Comparison of ENCODE assay signal across 7 cellular contexts in the genomic region with DNA sequence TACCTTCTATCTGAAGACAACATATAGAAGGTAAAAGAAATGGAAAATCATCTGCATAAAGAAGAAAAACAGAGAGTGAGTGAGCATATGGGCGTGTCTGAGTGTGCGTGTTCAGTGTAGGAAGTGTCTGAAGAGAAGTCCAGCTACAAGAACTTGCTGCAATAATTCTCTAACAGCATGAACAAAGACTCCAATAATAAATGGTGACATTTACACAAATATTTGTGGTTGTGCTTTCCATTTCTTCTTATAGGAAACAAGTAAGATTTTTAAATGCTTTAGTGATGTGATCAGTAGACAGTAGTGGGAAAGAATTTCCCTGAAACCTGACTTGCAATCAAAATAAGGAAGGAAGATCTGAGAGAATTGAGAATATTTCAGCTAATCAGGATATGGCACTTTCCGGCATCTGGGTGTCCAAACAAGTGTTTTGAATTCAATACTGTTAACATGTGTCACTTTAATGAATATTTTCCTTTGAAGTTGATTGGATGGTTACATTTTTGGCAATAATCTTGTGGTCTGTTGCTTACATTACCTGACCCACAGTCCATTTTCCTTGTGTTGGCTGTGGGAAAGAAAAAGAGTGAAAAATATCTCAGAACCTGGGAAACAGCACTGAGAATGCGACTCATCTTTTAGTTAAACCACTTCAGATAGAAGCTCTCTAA.
DNase-seq lines count a peak whose midpoint lies in the region; ATAC-seq, FAIRE-seq and TF ChIP-seq lines count a peak whose summit lies in the region.

No MANE protein-coding gene starts in this region.

- H3K27ac ChIP-seq in keratinocyte (ENCODE audit: control insufficient read depth, insufficient read depth, low read length) (peak overlapping the region; percentile 82), tibial nerve (peak overlapping the region in 3 of 4 donors; percentile 41 to 74 (median 72))

- TF ChIP-seq CTCF in keratinocyte (optimal IDR thresholded peaks at IDR 0.05 in 1 of 3, IDR thresholded peaks at IDR 0.05 in 1 of 3, conservative IDR thresholded peaks at IDR 0.05 in 1 of 3; ENCODE audit: extremely low read depth in 1 of 3, insufficient read depth in 2 of 3, low read length in 3 of 3) (no peak), tibial nerve (IDR thresholded peaks at IDR 0.05) (no peak)

- ATAC-seq in HG03469 (IDR thresholded peaks at IDR 0.05; ENCODE audit: unreplicated experiment) (no peak), HG02981 (IDR thresholded peaks at IDR 0.05; ENCODE audit: unreplicated experiment) (no peak)

- H3K9me3 ChIP-seq in keratinocyte (ENCODE audit: control insufficient read depth, low read depth, low read length) = no peaks in the 10 kb centered on the region
- no peaks in the 10 kb centered on the region for H3K9me3 ChIP-seq in tibial nerve

- no peaks in the 10 kb centered on the region for H3K36me3 ChIP-seq in keratinocyte (ENCODE audit: control insufficient read depth in 2 of 2, extremely low read depth in 1 of 2, insufficient read depth in 2 of 2, low read length in 2 of 2)
- H3K36me3 ChIP-seq in tibial nerve = no peaks in the 10 kb centered on the region

- H2AFZ ChIP-seq in keratinocyte (ENCODE audit: control insufficient read depth, low read length) = peak overlapping the region; percentile 71

- H3K27me3 ChIP-seq in keratinocyte (ENCODE audit: control insufficient read depth, extremely low read depth, insufficient read depth, low read length) (no peaks in the 10 kb centered on the region), tibial nerve (no peaks in the 10 kb centered on the region)

- H3K4me3 ChIP-seq in keratinocyte (ENCODE audit: control insufficient read depth in 2 of 3, extremely low read depth in 1 of 3, insufficient read depth in 2 of 3, low read depth in 1 of 3, low read length in 3 of 3) = peak overlapping the region in 2 of 3 experiments; percentile 53 to 56
- H3K4me3 ChIP-seq in tibial nerve = peak overlapping the region in 3 of 4 donors; percentile 8 to 37 (median 9)

- peak overlapping the region; percentile 89 for H3K4me2 ChIP-seq in keratinocyte (ENCODE audit: control insufficient read depth, extremely low read depth, insufficient read depth, low read depth, low read length)

- WGBS in tibial nerve, 2 donors = 19 to 28% methylated on average over 4 of the region's 4 CpGs

- FAIRE-seq in HTR-8/SVneo (lab: Jason Lieb, UNC) = peak; percentile 64
- peak; percentile 89 for FAIRE-seq in keratinocyte (lab: Jason Lieb, UNC)

- peak overlapping the region; percentile 68 for H3K9ac ChIP-seq in keratinocyte (ENCODE audit: control insufficient read depth, extremely low read depth, insufficient read depth, low read length)

- dilution Hi-C loops in keratinocyte (cut with MboI; ENCODE audit: extremely low pct_ligation_motif_present, low sequenced_read_pairs) = no loop called here

- TF ChIP-seq POLR2A in tibial nerve (IDR thresholded peaks at IDR 0.05) = no peak

- peaks cover 40% of the 10 kb centered on the region for H3K4me1 ChIP-seq in keratinocyte (ENCODE audit: control insufficient read depth, extremely low read depth, insufficient read depth, low read length)
- peaks cover 0 to 24% (median 0%) of the 10 kb centered on the region in 4 donors for H3K4me1 ChIP-seq in tibial nerve

- H3K9me1 ChIP-seq in keratinocyte (ENCODE audit: control insufficient read depth, extremely low read depth, insufficient read depth, low read length) = no peaks in the 10 kb centered on the region

- H3K79me2 ChIP-seq in keratinocyte (ENCODE audit: control insufficient read depth, insufficient read depth, low read length) = no peaks in the 10 kb centered on the region

- H4K20me1 ChIP-seq in keratinocyte (ENCODE audit: control insufficient read depth, extremely low read depth, insufficient read depth, low read length) = no peaks in the 10 kb centered on the region

- peak; percentile 53 for DNase-seq in HTR-8/SVneo (ENCODE audit: insufficient read length, low spot score)
- peak; percentile 83 for DNase-seq in astrocyte of the hippocampus (ENCODE audit: low read depth, low spot score)
- DNase-seq in keratinocyte (ENCODE audit: low read depth, low spot score) = no peak
- no peak for DNase-seq in tibial nerve (ENCODE audit: low spot score in 2 of 2)
- no peak for DNase-seq in NCI-H510A treated with DMSO at 0.1 percent for 48 hours (lab: John Stamatoyannopoulos, UW)

- TF ChIP-seq EP300 in tibial nerve (IDR thresholded peaks at IDR 0.05) = no peak

Comparison
In these comparisons a context has a peak if more than half of its experiments do, and no peak if none do; other contexts are left out.
1. DNase-seq: peak in HTR-8/SVneo (single experiment) and astrocyte of the hippocampus (single experiment); none in keratinocyte (single experiment), tibial nerve (0 of 2) and NCI-H510A treated with DMSO at 0.1 percent for 48 hours (single experiment).